ENCODE assay signal across 12 cellular contexts in the genomic region with DNA sequence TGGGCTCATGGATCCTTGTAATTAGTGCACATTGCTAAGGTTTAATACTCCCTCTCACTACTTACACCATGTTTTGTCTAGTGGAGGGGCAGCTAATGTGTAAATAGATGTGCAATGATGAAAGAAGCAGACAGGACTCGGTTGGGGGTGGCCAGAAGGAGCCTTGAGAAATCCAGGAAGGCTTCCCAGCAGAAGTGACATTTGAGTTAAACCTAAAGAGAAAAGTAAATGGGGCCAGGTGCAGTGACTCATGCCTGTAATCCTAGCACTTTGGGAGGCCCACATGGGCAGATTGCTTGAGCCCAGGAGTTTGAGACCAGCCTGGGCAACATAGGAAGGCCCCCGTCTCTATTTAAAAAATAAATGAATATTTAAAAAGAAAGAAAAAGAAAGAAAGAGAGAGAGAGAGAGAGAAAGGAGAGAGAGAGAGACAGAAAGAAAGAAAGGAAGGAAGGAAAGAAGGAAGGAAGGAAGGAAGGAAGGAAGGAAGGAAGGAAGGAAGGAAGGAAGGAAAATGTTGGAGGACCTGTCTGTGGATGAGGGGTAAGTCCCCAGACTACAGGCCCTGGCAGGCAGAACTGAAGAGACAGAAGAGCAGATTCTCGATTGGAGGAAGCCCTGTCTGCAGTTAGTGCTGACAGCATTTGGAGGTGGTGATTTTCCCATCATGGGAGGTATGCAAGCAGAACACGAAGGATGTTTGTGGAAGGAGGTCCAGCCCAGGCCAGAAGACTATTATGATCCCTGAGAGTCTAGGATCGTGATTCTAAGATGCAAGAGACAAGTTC. TPM values are rescaled to one million over a fixed set of nuclear protein-coding genes. Genes with fewer than 3 reads are reported as not detected.
DNase-seq lines count a peak whose midpoint lies in the region; ATAC-seq, FAIRE-seq and TF ChIP-seq lines count a peak whose summit lies in the region.
"Had no signal": no experiment of that assay in that cellular context is flagged by ENCODE, and none has a peak within 500 bp of the region (broad histone marks: within the 10 kb centered on the region; RNA-seq: fewer than 3 reads in every experiment).

No MANE protein-coding gene starts in this region.

- 71% methylated on average over 5 of the region's 5 CpGs for WGBS in SK-N-SH (ENCODE audit: low lambda C conversion rate)
- WGBS in pancreas, 2 donors: 44 to 57% methylated on average over 5 of the region's 5 CpGs

- no peak for TF ChIP-seq EP300 in SK-N-SH (IDR thresholded peaks at IDR 0.05; ENCODE audit: borderline replicate concordance in 1 of 2, low read depth in 1 of 2, low read length in 1 of 2)

- no peaks in the 10 kb centered on the region for H4K20me1 ChIP-seq in SK-N-SH (ENCODE audit: insufficient read depth)

- peaks cover 8% of the 10 kb centered on the region for H3K36me3 Mint-ChIP-seq in endothelial cell (ENCODE audit: low read depth, unreplicated experiment)

- FAIRE-seq in pancreas (lab: Jason Lieb, UNC) (no peak), H54 (lab: Jason Lieb, UNC) (no peak)

- no peak for DNase-seq in SK-N-SH
- DNase-seq in endothelial cell (ENCODE audit: low spot score): no peak
- DNase-seq in pancreas: peak in 1 of 6 donors; percentile 7
- no peak for DNase-seq in upper lobe of right lung
- DNase-seq in GM19240 (ENCODE audit: insufficient read length, low spot score): no peak
- DNase-seq in H54 (ENCODE audit: insufficient read length, low spot score): no peak
- DNase-seq: activated CD8-positive, alpha-beta T cell treated with anti-CD3 and anti-CD28 coated beads for 36 hours; activated gamma-delta T cell; central memory CD4-positive, alpha-beta T cell; NCI-H146 had no signal

- peak overlapping the region; percentile 13; the same call in 1 of the 2 replicates for H3K4me2 ChIP-seq in SK-N-SH

- TF ChIP-seq RAD21 in SK-N-SH (IDR thresholded peaks at IDR 0.05; ENCODE audit: low read length): no peak

- CTCF ChIA-PET in SK-N-SH (lab: Yijun Ruan, JAX): interaction anchor here (0.6 to 2.4 kb wide), 5 partner anchors 12 to 370 kb away, joined by 3 to 7 read pairs (median 5); no protein-coding TSS in a partner anchor

- H3K9ac ChIP-seq in SK-N-SH: no peak overlapping the region

- peak overlapping the region; percentile 42 for H3K27ac Mint-ChIP-seq in endothelial cell (ENCODE audit: unreplicated experiment)
- H3K27ac Mint-ChIP-seq: activated CD8-positive, alpha-beta T cell treated with anti-CD3 and anti-CD28 coated beads for 36 hours had no signal

- H3K27ac ChIP-seq in SK-N-SH (ENCODE audit: low read depth in 2 of 2, low read length in 1 of 2): peak overlapping the region; percentile 0 to 93; a peak in 3 of 4 replicates
- peak overlapping the region in 3 of 4 donors; percentile 83 to 90 (median 85) for H3K27ac ChIP-seq in pancreas
- H3K27ac ChIP-seq in upper lobe of right lung: peak overlapping the region; percentile 87

- peaks cover 6% of the 10 kb centered on the region for H3K27me3 Mint-ChIP-seq in endothelial cell (ENCODE audit: unreplicated experiment)

- peaks cover 13 to 73% of the 10 kb centered on the region in 2 experiments for H3K4me1 ChIP-seq in SK-N-SH (ENCODE audit: control insufficient read depth in 1 of 2, insufficient read depth in 2 of 2, low read depth in 1 of 2, low read length in 1 of 2)
- peaks cover 35 to 54% (median 51%) of the 10 kb centered on the region in 3 donors for H3K4me1 ChIP-seq in pancreas
- H3K4me1 ChIP-seq in upper lobe of right lung: peaks cover 30% of the 10 kb centered on the region

- H2AFZ ChIP-seq in SK-N-SH (ENCODE audit: low read depth): no peak overlapping the region

- no peak overlapping the region for H3K4me3 ChIP-seq in SK-N-SH (ENCODE audit: low read depth in 2 of 2, low read length in 1 of 2)
- peak overlapping the region in 1 of 4 donors; percentile 63 for H3K4me3 ChIP-seq in pancreas
- peak overlapping the region; percentile 61 for H3K4me3 ChIP-seq in upper lobe of right lung

- peak overlapping the region; percentile 65 for H3K4me3 Mint-ChIP-seq in endothelial cell (ENCODE audit: unreplicated experiment)
- H3K4me3 Mint-ChIP-seq: activated CD8-positive, alpha-beta T cell treated with anti-CD3 and anti-CD28 coated beads for 36 hours had no signal

- ATAC-seq in SK-N-SH treated with all-trans-retinoic acid at 6 μM for 48 hours: no peak
- ATAC-seq in pancreas: no peak
- ATAC-seq in upper lobe of right lung: no peak
- no peak for ATAC-seq in HG02642 (IDR thresholded peaks at IDR 0.05; ENCODE audit: poor library complexity, unreplicated experiment)
- ATAC-seq: activated CD8-positive, alpha-beta T cell treated with anti-CD3 and anti-CD28 coated beads for 36 hours had no signal

- no peak for TF ChIP-seq CTCF in SK-N-SH (IDR thresholded peaks at IDR 0.05)
- no peak for TF ChIP-seq CTCF in endothelial cell (IDR thresholded peaks at IDR 0.05; ENCODE audit: unreplicated experiment)
- no peak for TF ChIP-seq CTCF in pancreas (IDR thresholded peaks at IDR 0.05)
- TF ChIP-seq CTCF in upper lobe of right lung (IDR thresholded peaks at IDR 0.05): no peak

- POLR2A ChIA-PET in SK-N-SH (lab: Yijun Ruan, JAX): no interaction called here

- no peaks in the 10 kb centered on the region for H3K27me3 ChIP-seq in SK-N-SH (ENCODE audit: insufficient read depth)
- H3K27me3 ChIP-seq in pancreas: no peaks in the 10 kb centered on the region
- H3K27me3 ChIP-seq in upper lobe of right lung: peaks cover 5% of the 10 kb centered on the region

- no peaks in the 10 kb centered on the region for H3K36me3 ChIP-seq in SK-N-SH (replicated peaks in 1 of 2; ENCODE audit: control insufficient read depth in 1 of 2, insufficient read depth in 2 of 2, low read length in 1 of 2)
- peaks cover 0 to 11% (median 0%) of the 10 kb centered on the region in 3 donors for H3K36me3 ChIP-seq in pancreas
- peaks cover 4% of the 10 kb centered on the region for H3K36me3 ChIP-seq in upper lobe of right lung

- H3K9me3 ChIP-seq in SK-N-SH (no peaks in the 10 kb centered on the region), pancreas (no peaks in the 10 kb centered on the region), upper lobe of right lung (no peaks in the 10 kb centered on the region)

- H3K4me1 Mint-ChIP-seq in endothelial cell (ENCODE audit: unreplicated experiment): peaks cover 18% of the 10 kb centered on the region

- TF ChIP-seq POLR2A in H54 (IDR thresholded peaks at IDR 0.05; ENCODE audit: low read depth, low read length): no peak

- H3F3A ChIP-seq in SK-N-SH (replicated peaks; ENCODE audit: insufficient read depth): peaks cover 17% of the 10 kb centered on the region

- intact Hi-C loops in pancreas (cut with DNase I): no loop called here
- intact Hi-C loops in upper lobe of right lung (cut with DNase I): no loop called here

- 0 out of 2 replicates have a peak, but pooled peaks cover 3% of the 10 kb centered on the region for H3K79me2 ChIP-seq in SK-N-SH (ENCODE audit: insufficient read depth)

- H3K9me3 Mint-ChIP-seq in endothelial cell (ENCODE audit: unreplicated experiment): no peaks in the 10 kb centered on the region
- H3K9me3 Mint-ChIP-seq: activated CD8-positive, alpha-beta T cell treated with anti-CD3 and anti-CD28 coated beads for 36 hours had no signal

- H3K9me2 ChIP-seq in SK-N-SH: no peaks in the 10 kb centered on the region

TF ChIP-seq in SK-N-SH, 30 proteins besides CTCF, POLR2A, EP300 and RAD21:
- no peak for TF ChIP-seq CHD2 (IDR thresholded peaks at IDR 0.05; ENCODE audit: low read length, partially characterized antibody)
- TF ChIP-seq, protein P1, sequence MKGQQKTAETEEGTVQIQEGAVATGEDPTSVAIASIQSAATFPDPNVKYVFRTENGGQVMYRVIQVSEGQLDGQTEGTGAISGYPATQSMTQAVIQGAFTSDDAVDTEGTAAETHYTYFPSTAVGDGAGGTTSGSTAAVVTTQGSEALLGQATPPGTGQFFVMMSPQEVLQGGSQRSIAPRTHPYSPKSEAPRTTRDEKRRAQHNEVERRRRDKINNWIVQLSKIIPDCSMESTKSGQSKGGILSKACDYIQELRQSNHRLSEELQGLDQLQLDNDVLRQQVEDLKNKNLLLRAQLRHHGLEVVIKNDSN (IDR thresholded peaks at IDR 0.05; ENCODE audit: borderline replicate concordance, low read depth): no peak

TF ChIP-seq in SK-N-SH treated with all-trans-retinoic acid at 6 μM for 48 hours, 23 proteins besides CTCF, POLR2A, EP300 and RAD21:
- TF ChIP-seq SNAI2 (CRISPR knock-in tag; IDR thresholded peaks at IDR 0.05) (no peak), ESRRG (CRISPR knock-in tag; IDR thresholded peaks at IDR 0.05) (no peak)

RNA-seq across cellular contexts. Expression of gene ELN, which starts 3.6 kb away (rescaled TPM):
- polyA plus RNA-seq in SK-N-SH (2012; rRNA removed) (8.9 and 12.5 TPM in 2 replicates), pancreas (100 to 1,000 TPM in 1 of 2 donors, 10 to 100 TPM in 1; 36.9 to 118 TPM)
- 3.6 and 6.1 TPM in 2 replicates for polyA plus RNA-seq in SK-N-SH (2012; cell fraction: cytosol; rRNA removed)
- 10.6 and 13.4 TPM in 2 replicates for polyA plus RNA-seq in SK-N-SH (2012; cell fraction: nucleus; rRNA removed)
- total RNA-seq in endothelial cell (ENCODE audit: unreplicated experiment) (44.8 TPM), pancreas (10 to 100 TPM; 36.8 to 84.2 (median 70.7) TPM), upper lobe of right lung (231 TPM)
- total RNA-seq: activated CD8-positive, alpha-beta T cell treated with anti-CD3 and anti-CD28 coated beads for 36 hours had no signal

RNA-seq across cellular contexts. Expression of gene LIMK1, which starts 52.0 kb away (rescaled TPM):
- 64.4 and 86.6 TPM in 2 replicates for polyA plus RNA-seq in SK-N-SH (2012; rRNA removed)
- 46.4 and 70.1 TPM in 2 replicates for polyA plus RNA-seq in SK-N-SH (2012; cell fraction: cytosol; rRNA removed)
- 118 and 178 TPM in 2 replicates for polyA plus RNA-seq in SK-N-SH (2012; cell fraction: nucleus; rRNA removed)
- 51.0 TPM for total RNA-seq in endothelial cell (ENCODE audit: unreplicated experiment)
- total RNA-seq in pancreas: 10 to 100 TPM in 2 of 6 donors, 1 to 10 TPM in 4; 6.1 to 22.6 (median 9.5) TPM
- 1 to 10 TPM; 4.9 to 7.2 TPM for polyA plus RNA-seq in pancreas
- 53.1 TPM for total RNA-seq in upper lobe of right lung
